1 cellular context compared by ENCODE assay signal in the genomic region with DNA sequence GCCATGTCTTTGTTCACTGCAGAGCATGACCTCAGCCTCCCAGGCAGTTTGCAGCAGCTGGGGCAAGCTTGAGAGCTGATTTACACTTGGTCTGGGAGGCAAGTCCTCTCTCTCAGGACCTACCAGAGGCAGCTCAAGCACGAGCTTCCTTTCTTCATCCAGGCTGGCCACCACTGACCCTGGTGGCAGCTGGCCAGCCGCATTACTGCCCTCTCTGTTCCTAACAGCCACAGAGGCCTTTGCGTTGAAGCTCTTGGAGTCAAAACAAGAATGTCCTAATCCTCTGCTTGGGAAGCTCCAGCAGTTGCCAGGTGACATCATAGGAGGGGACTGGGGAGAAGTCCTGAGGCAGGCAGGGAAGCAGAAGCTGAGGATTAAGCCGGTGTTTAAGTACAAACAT.
TF ChIP-seq lines count a peak whose summit lies in the region.

No MANE protein-coding gene starts in this region.

TF ChIP-seq in IMR-90, 13 proteins besides CTCF, POLR2A, EP300 and RAD21:
- TF ChIP-seq CEBPB (IDR thresholded peaks at IDR 0.05; ENCODE audit: low read depth, low read length) (peak; percentile 50; the same call in 1 of the 2 replicates), SMC3 (IDR thresholded peaks at IDR 0.05; ENCODE audit: low read depth, low read length) (no peak)
